In the genomic region with DNA sequence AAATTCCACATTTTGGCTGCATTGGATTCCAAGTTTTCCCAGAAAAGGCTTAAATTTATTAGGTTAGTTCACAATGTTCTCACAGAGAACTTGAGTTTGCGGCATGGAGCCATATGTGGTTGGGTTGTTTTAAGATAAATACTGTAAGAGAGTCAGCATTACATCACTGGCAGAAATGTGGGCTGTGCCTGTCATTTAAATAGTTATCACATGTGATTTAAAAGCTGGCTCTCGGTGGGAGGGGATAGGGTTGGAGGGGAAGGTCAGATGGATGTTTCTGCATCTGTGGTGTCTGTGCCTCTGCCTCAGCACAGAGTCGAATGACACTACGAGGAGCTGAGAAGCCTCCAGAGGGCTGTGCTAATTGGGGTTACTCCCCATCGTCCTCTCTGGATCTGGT, we compare ENCODE assay signal across 10 cellular contexts.
DNase-seq lines count a peak whose midpoint lies in the region; FAIRE-seq and TF ChIP-seq lines count a peak whose summit lies in the region.
"Had no signal": no experiment of that assay in that cellular context is flagged by ENCODE, and none has a peak within 500 bp of the region (broad histone marks: within the 10 kb centered on the region; RNA-seq: fewer than 3 reads in every experiment).

No MANE protein-coding gene starts in this region.

- TF ChIP-seq EP300 in neural cell (conservative IDR thresholded peaks at IDR 0.05; ENCODE audit: poor library complexity, severe bottlenecking) (no peak), esophagus muscularis mucosa (IDR thresholded peaks at IDR 0.05) (no peak)

- FAIRE-seq in D721Med (lab: Jason Lieb, UNC) = no peak
- FAIRE-seq: islet of Langerhans had no signal

- H4K20me1 ChIP-seq in neural cell (ENCODE audit: insufficient read depth) = no peaks in the 10 kb centered on the region

- H3K27me3 ChIP-seq in neural cell (ENCODE audit: insufficient read depth, low read depth, low read length) = no peaks in the 10 kb centered on the region
- no peaks in the 10 kb centered on the region for H3K27me3 ChIP-seq in esophagus muscularis mucosa
- H3K27me3 ChIP-seq in effector memory CD4-positive, alpha-beta T cell (replicated peaks; ENCODE audit: control insufficient read depth, insufficient read depth, low read length, poor library complexity, severe bottlenecking) = no peaks in the 10 kb centered on the region

- H2AFZ ChIP-seq in neural cell (ENCODE audit: low read depth, low read length) = peak overlapping the region; percentile 2

- peak; percentile 62 for DNase-seq in Ammon's horn (ENCODE audit: low spot score)
- peak; percentile 77 for DNase-seq in NCI-H2227 treated with DMSO at 0.1 percent for 48 hours (lab: John Stamatoyannopoulos, UW)
- DNase-seq in fibroblast of peridontal ligament (ENCODE audit: extremely low read depth) = peak; percentile 96
- DNase-seq in esophagus muscularis mucosa (ENCODE audit: extremely low spot score) = no peak
- DNase-seq in G401 (ENCODE audit: low spot score) = no peak
- no peak for DNase-seq in effector memory CD4-positive, alpha-beta T cell
- DNase-seq in D721Med (ENCODE audit: insufficient read length, low spot score) = no peak
- DNase-seq: CD4-positive, alpha-beta memory T cell had no signal

- H3K4me1 ChIP-seq in esophagus muscularis mucosa = peaks cover 0 to 12% (median 8%) of the 10 kb centered on the region in 4 donors
- H3K4me1 ChIP-seq in effector memory CD4-positive, alpha-beta T cell (ENCODE audit: control insufficient read depth, insufficient read depth, low read length, poor library complexity, severe bottlenecking) = peaks cover 9% of the 10 kb centered on the region

- no peaks in the 10 kb centered on the region for H3F3A ChIP-seq in neural cell (ENCODE audit: insufficient read depth, low read length, poor library complexity, severe bottlenecking)

- no peak for TF ChIP-seq RAD21 in neural cell (conservative IDR thresholded peaks at IDR 0.05)

- TF ChIP-seq POLR2A in esophagus muscularis mucosa (IDR thresholded peaks at IDR 0.05; ENCODE audit: low read depth) = no peak

- 58% methylated on average over 5 of the region's 5 CpGs for WGBS in esophagus muscularis mucosa

- in situ Hi-C loops in G401 (cut with HindIII; ENCODE audit: low sequenced_read_pairs) = no loop called here

- no peak overlapping the region for H3K4me2 ChIP-seq in neural cell (ENCODE audit: low read length)

- H3K27ac ChIP-seq in neural cell (ENCODE audit: low read length) (peak overlapping the region; percentile 53), esophagus muscularis mucosa (replicated peaks in 1 of 4) (no peak overlapping the region)
- H3K27ac ChIP-seq in effector memory CD4-positive, alpha-beta T cell (ENCODE audit: insufficient read depth, low read length, poor library complexity, severe bottlenecking) = no peak overlapping the region

- H3K4me3 ChIP-seq in neural cell (ENCODE audit: low read length) (peak overlapping the region; percentile 37), esophagus muscularis mucosa (no peak overlapping the region)
- H3K4me3 ChIP-seq in effector memory CD4-positive, alpha-beta T cell (ENCODE audit: insufficient read depth, low read depth, low read length, poor library complexity, severe bottlenecking) = no peak overlapping the region

- H3K36me3 ChIP-seq in neural cell (ENCODE audit: insufficient read depth, low read length) (no peaks in the 10 kb centered on the region), esophagus muscularis mucosa (peaks cover 0 to 9% (median 3%) of the 10 kb centered on the region in 4 donors)
- H3K36me3 ChIP-seq in effector memory CD4-positive, alpha-beta T cell (ENCODE audit: control insufficient read depth, insufficient read depth, low read length) = peaks cover 7% of the 10 kb centered on the region

- intact Hi-C loops in esophagus muscularis mucosa (cut with DNase I) = no loop called here

- H3K79me2 ChIP-seq in neural cell (replicated peaks; ENCODE audit: insufficient read depth, low read length) = no peaks in the 10 kb centered on the region

- no peaks in the 10 kb centered on the region for H3K9me3 ChIP-seq in neural cell (ENCODE audit: low read length)
- no peaks in the 10 kb centered on the region for H3K9me3 ChIP-seq in esophagus muscularis mucosa
- H3K9me3 ChIP-seq in effector memory CD4-positive, alpha-beta T cell (ENCODE audit: control insufficient read depth, low read length) = no peaks in the 10 kb centered on the region

- no peaks in the 10 kb centered on the region for H3K9me2 ChIP-seq in neural cell (ENCODE audit: insufficient read depth, low read length)

- H3K9ac ChIP-seq in neural cell (ENCODE audit: low read length) = peak overlapping the region; percentile 25

- TF ChIP-seq CTCF in neural cell (IDR thresholded peaks at IDR 0.05; ENCODE audit: poor library complexity, severe bottlenecking) (no peak), esophagus muscularis mucosa (IDR thresholded peaks at IDR 0.05) (no peak), D721Med (IDR thresholded peaks at IDR 0.05; ENCODE audit: insufficient read depth, missing control alignments) (no peak)

TF ChIP-seq in neural cell, 6 proteins besides CTCF, POLR2A, EP300 and RAD21:
- TF ChIP-seq MXI1 (conservative IDR thresholded peaks at IDR 0.05; ENCODE audit: poor library complexity, severe bottlenecking) (no peak), TAF1 (IDR thresholded peaks at IDR 0.05; ENCODE audit: low read depth) (no peak), SMC3 (conservative IDR thresholded peaks at IDR 0.05; ENCODE audit: poor library complexity) (no peak), POLR2AphosphoS5 (IDR thresholded peaks at IDR 0.05) (peak; percentile 11), EZH2 (IDR thresholded peaks at IDR 0.05; ENCODE audit: borderline replicate concordance, insufficient read depth, low read length, poor library complexity, severe bottlenecking) (no peak)
- TF ChIP-seq, protein P1, sequence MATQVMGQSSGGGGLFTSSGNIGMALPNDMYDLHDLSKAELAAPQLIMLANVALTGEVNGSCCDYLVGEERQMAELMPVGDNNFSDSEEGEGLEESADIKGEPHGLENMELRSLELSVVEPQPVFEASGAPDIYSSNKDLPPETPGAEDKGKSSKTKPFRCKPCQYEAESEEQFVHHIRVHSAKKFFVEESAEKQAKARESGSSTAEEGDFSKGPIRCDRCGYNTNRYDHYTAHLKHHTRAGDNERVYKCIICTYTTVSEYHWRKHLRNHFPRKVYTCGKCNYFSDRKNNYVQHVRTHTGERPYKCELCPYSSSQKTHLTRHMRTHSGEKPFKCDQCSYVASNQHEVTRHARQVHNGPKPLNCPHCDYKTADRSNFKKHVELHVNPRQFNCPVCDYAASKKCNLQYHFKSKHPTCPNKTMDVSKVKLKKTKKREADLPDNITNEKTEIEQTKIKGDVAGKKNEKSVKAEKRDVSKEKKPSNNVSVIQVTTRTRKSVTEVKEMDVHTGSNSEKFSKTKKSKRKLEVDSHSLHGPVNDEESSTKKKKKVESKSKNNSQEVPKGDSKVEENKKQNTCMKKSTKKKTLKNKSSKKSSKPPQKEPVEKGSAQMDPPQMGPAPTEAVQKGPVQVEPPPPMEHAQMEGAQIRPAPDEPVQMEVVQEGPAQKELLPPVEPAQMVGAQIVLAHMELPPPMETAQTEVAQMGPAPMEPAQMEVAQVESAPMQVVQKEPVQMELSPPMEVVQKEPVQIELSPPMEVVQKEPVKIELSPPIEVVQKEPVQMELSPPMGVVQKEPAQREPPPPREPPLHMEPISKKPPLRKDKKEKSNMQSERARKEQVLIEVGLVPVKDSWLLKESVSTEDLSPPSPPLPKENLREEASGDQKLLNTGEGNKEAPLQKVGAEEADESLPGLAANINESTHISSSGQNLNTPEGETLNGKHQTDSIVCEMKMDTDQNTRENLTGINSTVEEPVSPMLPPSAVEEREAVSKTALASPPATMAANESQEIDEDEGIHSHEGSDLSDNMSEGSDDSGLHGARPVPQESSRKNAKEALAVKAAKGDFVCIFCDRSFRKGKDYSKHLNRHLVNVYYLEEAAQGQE (IDR thresholded peaks at IDR 0.05; ENCODE audit: borderline replicate concordance) = no peak

Comparison
In these comparisons a context has a peak if more than half of its experiments do, and no peak if none do; other contexts are left out.
1. DNase-seq: peak in Ammon's horn (single experiment), NCI-H2227 treated with DMSO at 0.1 percent for 48 hours (single experiment) and fibroblast of peridontal ligament (single experiment); none in esophagus muscularis mucosa (single experiment), G401 (single experiment), effector memory CD4-positive, alpha-beta T cell (0 of 3) and D721Med (single experiment).